Comparison of ENCODE assay signal across 7 cellular contexts in the genomic region with DNA sequence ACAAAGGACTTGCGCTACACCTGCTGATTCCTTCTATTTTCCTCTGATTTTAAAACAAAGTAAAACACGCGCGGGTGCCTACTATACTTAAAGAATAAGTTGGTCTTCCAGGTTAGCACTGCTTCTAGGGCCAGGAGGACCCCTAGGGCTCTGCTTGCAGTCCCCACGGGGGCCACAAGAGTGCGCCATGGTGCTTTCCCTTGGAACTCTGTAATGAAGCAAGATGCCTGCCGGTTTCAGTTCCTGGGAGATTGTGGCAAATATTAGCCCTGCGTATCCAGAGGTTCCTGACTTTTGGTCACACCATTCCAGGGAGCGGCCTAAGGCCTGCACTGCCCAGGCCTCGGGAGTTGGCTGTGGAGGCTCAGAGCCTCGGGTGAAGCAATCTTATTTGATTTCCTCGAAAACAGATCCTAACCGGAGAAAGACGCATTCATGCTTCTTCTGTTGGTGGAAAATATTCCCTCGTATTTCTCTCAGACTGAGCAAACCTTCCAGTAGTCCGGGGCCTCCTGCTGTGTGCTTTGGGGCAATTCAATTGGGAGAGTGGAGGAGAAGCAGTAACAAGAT. TPM values are rescaled to one million over a fixed set of nuclear protein-coding genes. Genes with fewer than 3 reads are reported as not detected.
DNase-seq lines count a peak whose midpoint lies in the region; ATAC-seq and TF ChIP-seq lines count a peak whose summit lies in the region.

No MANE protein-coding gene starts in this region.

- peak; percentile 40 for DNase-seq in NCI-H1048 (lab: John Stamatoyannopoulos, UW)
- DNase-seq in SKM-1 treated with dmso at 0.1 percent for 144 hours (lab: John Stamatoyannopoulos, UW; ENCODE audit: unreplicated experiment): peak; percentile 69
- peak; percentile 69 for DNase-seq in amniotic epithelial cell (ENCODE audit: low read depth)
- DNase-seq in right cardiac atrium: peak; percentile 80 to 94 (median 93)
- DNase-seq in retina: peak; percentile 80

- peak overlapping the region; percentile 43 for H3K4me3 ChIP-seq in right cardiac atrium (ENCODE audit: low read length)

- no peaks in the 10 kb centered on the region for H3K27me3 ChIP-seq in right cardiac atrium (ENCODE audit: control insufficient read depth, insufficient read depth)

- H3K4me1 ChIP-seq in right cardiac atrium (ENCODE audit: control insufficient read depth, insufficient read depth, low read length): peaks cover 9% of the 10 kb centered on the region

- intact Hi-C loops in right cardiac atrium (cut with DNase I): no loop called here

- TF ChIP-seq CTCF in GM12873 (IDR thresholded peaks at IDR 0.05; ENCODE audit: insufficient read depth, low read depth, low read length, missing control alignments): peak; percentile 98

- H3K27ac ChIP-seq in right cardiac atrium (ENCODE audit: low read length): peak overlapping the region; percentile 38

- ATAC-seq in right cardiac atrium (peak; percentile 82 to 84), HG02623 (IDR thresholded peaks at IDR 0.05; ENCODE audit: unreplicated experiment) (no peak)

- no peaks in the 10 kb centered on the region for H3K9me3 ChIP-seq in right cardiac atrium (ENCODE audit: control insufficient read depth, low read length)

- 31% methylated on average over 16 of the region's 16 CpGs for WGBS in right cardiac atrium

RNA-seq across cellular contexts. Expression of gene ADAM30, which starts 25.3 kb away (rescaled TPM):
- not detected for total RNA-seq in right cardiac atrium
- not detected for polyA plus RNA-seq in right cardiac atrium

RNA-seq across cellular contexts. Expression of gene REG4, which starts 59.7 kb away (rescaled TPM):
- total RNA-seq in right cardiac atrium: not detected
- not detected for polyA plus RNA-seq in right cardiac atrium

Comparison
In these comparisons a context has a peak if more than half of its experiments do, and no peak if none do; other contexts are left out.
1. DNase-seq: peak in every context shown above with its lines; median percentile 93 in right cardiac atrium; 80 in retina; 69 in SKM-1 treated with dmso at 0.1 percent for 144 hours; 69 in amniotic epithelial cell; 40 in NCI-H1048.